In the genomic region with DNA sequence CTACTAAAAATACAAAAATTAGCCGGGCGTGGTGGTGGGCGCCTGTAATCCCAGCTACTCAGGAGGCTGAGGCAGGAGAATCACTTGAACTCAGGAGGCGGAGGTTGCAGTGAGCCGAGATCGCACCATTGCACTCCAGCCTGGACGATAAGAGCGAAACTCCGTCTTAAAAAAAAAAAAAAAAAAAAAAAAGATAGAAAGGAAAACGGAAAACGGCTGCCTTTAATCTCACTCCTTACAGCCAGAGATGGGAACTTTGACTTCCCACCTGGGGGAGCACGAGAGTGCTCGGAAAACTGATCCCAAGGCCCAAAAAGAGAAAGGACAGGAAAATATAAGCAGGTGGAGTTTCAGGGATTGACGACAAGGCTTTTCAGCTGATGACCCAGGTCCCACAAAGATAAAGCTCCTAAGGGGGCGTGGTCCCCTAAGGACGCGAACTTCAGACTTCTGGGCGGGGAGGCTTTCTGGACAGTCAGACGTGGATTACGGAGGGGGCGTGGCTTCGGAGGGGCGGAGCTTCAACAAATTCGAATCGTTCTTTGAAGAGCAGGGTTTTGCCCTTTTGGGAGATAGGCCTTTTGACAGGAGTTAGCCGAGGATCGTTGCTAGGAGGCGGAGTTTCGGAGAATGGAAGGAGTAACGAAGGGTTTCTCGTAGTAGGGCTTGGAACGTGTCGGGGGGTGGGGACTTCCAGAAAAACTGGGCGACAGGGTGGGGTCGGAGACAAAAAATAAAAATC, we compare ENCODE assay signal across 8 cellular contexts. TPM values are rescaled to one million over a fixed set of nuclear protein-coding genes. Genes with fewer than 3 reads are reported as not detected.
DNase-seq lines count a peak whose midpoint lies in the region; ATAC-seq, FAIRE-seq and TF ChIP-seq lines count a peak whose summit lies in the region.

No MANE protein-coding gene starts in this region.

- peak overlapping the region; percentile 74 for H3K4me2 ChIP-seq in OCI-LY1 (ENCODE audit: low read length)

- peak overlapping the region; percentile 88 for H3K27ac ChIP-seq in OCI-LY1 (ENCODE audit: low read depth, low read length, poor library complexity, severe bottlenecking)

- DNase-seq in GM12891 (ENCODE audit: insufficient read length, low spot score) (peak; percentile 79), HuH-7 (ENCODE audit: low spot score) (peak; percentile 74), epithelial cell of esophagus (ENCODE audit: low read depth) (peak; percentile 98), midbrain (lab: John Stamatoyannopoulos, UW) (peak; percentile 81)
- DNase-seq in activated CD8-positive, alpha-beta memory T cell treated with anti-CD3 and anti-CD28 coated beads, Interleukin-2, amount 50 U/mL, for 48 hours, result peak; percentile 98
- DNase-seq in stimulated activated CD8-positive, alpha-beta memory T cell treated with anti-CD3 and anti-CD28 coated beads, Interleukin-15, amount 100 ng/mL, for 4 hours (ENCODE audit: low read depth in 2 of 2), result peak; percentile 72 to 79

- H3K9me3 ChIP-seq in OCI-LY1 (ENCODE audit: low read length), result no peaks in the 10 kb centered on the region

- peaks cover 57% of the 10 kb centered on the region for H3K4me1 ChIP-seq in OCI-LY1 (ENCODE audit: insufficient read depth, low read length, severe bottlenecking)

- no peaks in the 10 kb centered on the region for H3K9me2 ChIP-seq in OCI-LY1 (ENCODE audit: low read depth, low read length)

- peak; percentile 29; the same call in 1 of the 2 replicates for TF ChIP-seq POLR2A in GM12891 (IDR thresholded peaks at IDR 0.05; ENCODE audit: low read depth, low read length)

- FAIRE-seq in GM12891 (lab: Jason Lieb, UNC), result peak; percentile 66

- no peaks in the 10 kb centered on the region for H3K27me3 ChIP-seq in OCI-LY1 (ENCODE audit: insufficient read depth, low read length)

- peaks cover 28% of the 10 kb centered on the region for H3K79me2 ChIP-seq in OCI-LY1 (ENCODE audit: insufficient read depth, low read length)

- no peak overlapping the region for H2AFZ ChIP-seq in OCI-LY1 (ENCODE audit: low read length)

- H3K4me3 ChIP-seq in OCI-LY1 (ENCODE audit: low read depth, low read length, poor library complexity, severe bottlenecking), result peak overlapping the region; percentile 79
- peak overlapping the region; percentile 61 for H3K4me3 ChIP-seq in epithelial cell of esophagus (ENCODE audit: low read length)

- TF ChIP-seq CTCF in OCI-LY1 (IDR thresholded peaks at IDR 0.05; ENCODE audit: low read length), result peak; percentile 15; the same call in 1 of the 2 replicates
- TF ChIP-seq CTCF in epithelial cell of esophagus (IDR thresholded peaks at IDR 0.05; ENCODE audit: insufficient read depth, low read depth, low read length, missing control alignments), result peak; percentile 43

- no peak for ATAC-seq in HG03108 (IDR thresholded peaks at IDR 0.05; ENCODE audit: unreplicated experiment)

- H3F3A ChIP-seq in OCI-LY1 (ENCODE audit: insufficient read depth, low read length), result 0 out of 2 replicates have a peak, but pooled peaks cover 4% of the 10 kb centered on the region

- H3K9ac ChIP-seq in OCI-LY1 (ENCODE audit: low read length), result peak overlapping the region; percentile 82

- H3K36me3 ChIP-seq in OCI-LY1 (ENCODE audit: insufficient read depth, low read length), result peaks cover 20% of the 10 kb centered on the region; the same call in 1 of the 2 replicates

- no peaks in the 10 kb centered on the region for H4K20me1 ChIP-seq in OCI-LY1 (ENCODE audit: insufficient read depth, low read length)

TF ChIP-seq in GM12891, 5 proteins besides CTCF, POLR2A, EP300 and RAD21:
- TF ChIP-seq POU2F2 (IDR thresholded peaks at IDR 0.05; ENCODE audit: low read depth, low read length) (0 out of 2 replicates have a peak, but pooled peaks have one; percentile 3), SPI1 (IDR thresholded peaks at IDR 0.05; ENCODE audit: low read depth, low read length) (no peak)

RNA-seq across cellular contexts. Expression of gene CKS1B, which starts 1.0 kb away (rescaled TPM):
- 175 TPM for polyA plus RNA-seq in GM12891 (2012; ENCODE audit: low read depth, missing spikeins)

RNA-seq across cellular contexts. Expression of gene SHC1, which starts 3.0 kb away (rescaled TPM):
- 16.1 TPM for polyA plus RNA-seq in GM12891 (2012; ENCODE audit: low read depth, missing spikeins)

RNA-seq across cellular contexts. Expression of gene FLAD1, which starts 9.6 kb away (rescaled TPM):
- polyA plus RNA-seq in GM12891 (2012; ENCODE audit: low read depth, missing spikeins), result 34.2 TPM

RNA-seq across cellular contexts. Expression of gene PYGO2, which starts 11.9 kb away (rescaled TPM):
- polyA plus RNA-seq in GM12891 (2012; ENCODE audit: low read depth, missing spikeins), result 17.5 TPM

RNA-seq across cellular contexts. Expression of gene PBXIP1, which starts 17.6 kb away (rescaled TPM):
- 34.1 TPM for polyA plus RNA-seq in GM12891 (2012; ENCODE audit: low read depth, missing spikeins)
